In genomic region chr20:40856653-40857052, GRCh38 we compare ENCODE assay signal across 6 cellular contexts.
"Had no signal": no experiment of that assay in that cellular context is flagged by ENCODE, and none has a peak within 500 bp of the region (broad histone marks: within the 10 kb centered on the region; RNA-seq: fewer than 3 reads in every experiment).

No MANE protein-coding gene starts in this region.

- DNase-seq: GM23248, GOT3, H7, IMR-90, KBM-7 had no signal

- ATAC-seq: HCT116 had no signal
